Comparison of ENCODE assay signal across 23 cellular contexts in genomic region chr11:64542172-64543125, GRCh38. TPM values are rescaled to one million over a fixed set of nuclear protein-coding genes. Genes with fewer than 3 reads are reported as not detected.
DNase-seq lines count a peak whose midpoint lies in the region; ATAC-seq and TF ChIP-seq lines count a peak whose summit lies in the region.
"Had no signal": no experiment of that assay in that cellular context is flagged by ENCODE, and none has a peak within 500 bp of the region (broad histone marks: within the 10 kb centered on the region; RNA-seq: fewer than 3 reads in every experiment).

No MANE protein-coding gene starts in this region.

- ATAC-seq in natural killer cell treated with Interleukin-12 subunit alpha and Interleukin-12 subunit beta and Interleukin-15 and Interleukin-18, amount 100 ng/mL, for 72 hours = no peak
- no peak for ATAC-seq in natural killer cell

- H3K79me1 ChIP-seq in trophoblast cell (ENCODE audit: low read length) = peaks cover 12% of the 10 kb centered on the region

- H4K12ac ChIP-seq in trophoblast cell (ENCODE audit: low read depth, low read length) = no peak overlapping the region

- H3K14ac ChIP-seq in trophoblast cell (ENCODE audit: low read length) = no peak overlapping the region

- H3K4me3 ChIP-seq in epithelial cell of esophagus (ENCODE audit: low read length) (no peak overlapping the region), trophoblast cell (ENCODE audit: low read depth, low read length) (no peak overlapping the region)

- H4K8ac ChIP-seq in trophoblast cell (ENCODE audit: low read depth, low read length) = no peak overlapping the region

- H3K27ac ChIP-seq in trophoblast cell (ENCODE audit: low read depth, low read length) = peak overlapping the region; percentile 43
- H3K27ac ChIP-seq: 22Rv1, C4-2B had no signal

- no peak overlapping the region for H3K9ac ChIP-seq in trophoblast cell (ENCODE audit: low read length)

- no peak overlapping the region for H3K4me2 ChIP-seq in trophoblast cell (ENCODE audit: low read length)

- H3K18ac ChIP-seq in trophoblast cell (ENCODE audit: low read length) = no peak overlapping the region

- H3K4ac ChIP-seq in trophoblast cell (ENCODE audit: low read depth, low read length) = no peak overlapping the region

- no peak overlapping the region for H3K4me3 Mint-ChIP-seq in natural killer cell treated with Interleukin-12 subunit alpha and Interleukin-12 subunit beta and Interleukin-15 and Interleukin-18, amount 100 ng/mL, for 72 hours
- no peak overlapping the region for H3K4me3 Mint-ChIP-seq in natural killer cell
- H3K4me3 Mint-ChIP-seq in mesothelial cell of epicardium = no peak overlapping the region

- no peaks in the 10 kb centered on the region for H3K36me3 Mint-ChIP-seq in natural killer cell treated with Interleukin-12 subunit alpha and Interleukin-12 subunit beta and Interleukin-15 and Interleukin-18, amount 100 ng/mL, for 72 hours
- H3K36me3 Mint-ChIP-seq in natural killer cell = no peaks in the 10 kb centered on the region
- no peaks in the 10 kb centered on the region for H3K36me3 Mint-ChIP-seq in mesothelial cell of epicardium

- no peak overlapping the region for H2BK12ac ChIP-seq in trophoblast cell (ENCODE audit: low read length)

- H2AK5ac ChIP-seq in trophoblast cell (ENCODE audit: low read length) = no peak overlapping the region

- no peak for TF ChIP-seq CTCF in natural killer cell (IDR thresholded peaks at IDR 0.05)
- TF ChIP-seq CTCF in epithelial cell of esophagus (IDR thresholded peaks at IDR 0.05; ENCODE audit: insufficient read depth, low read depth, low read length, missing control alignments) = no peak
- no peak for TF ChIP-seq CTCF in mesothelial cell of epicardium (IDR thresholded peaks at IDR 0.05; ENCODE audit: unreplicated experiment)

- H3K9me3 Mint-ChIP-seq in natural killer cell treated with Interleukin-12 subunit alpha and Interleukin-12 subunit beta and Interleukin-15 and Interleukin-18, amount 100 ng/mL, for 72 hours = no peaks in the 10 kb centered on the region
- H3K9me3 Mint-ChIP-seq in natural killer cell (no peaks in the 10 kb centered on the region), mesothelial cell of epicardium (peaks cover 6% of the 10 kb centered on the region)

- H3K27me3 Mint-ChIP-seq in natural killer cell treated with Interleukin-12 subunit alpha and Interleukin-12 subunit beta and Interleukin-15 and Interleukin-18, amount 100 ng/mL, for 72 hours = peaks cover 4 to 10% of the 10 kb centered on the region in 2 donors
- H3K27me3 Mint-ChIP-seq in natural killer cell (ENCODE audit: low read depth in 2 of 2) (peaks cover 9 to 11% of the 10 kb centered on the region in 2 donors), mesothelial cell of epicardium (ENCODE audit: low read depth) (peaks cover 14% of the 10 kb centered on the region)

- peaks cover 7% of the 10 kb centered on the region for H3K9me3 ChIP-seq in trophoblast cell (ENCODE audit: insufficient read depth, low read depth, low read length)

- intact Hi-C loops in natural killer cell (cut with micrococcal nuclease) (no loop called here), head of caudate nucleus (cut with DNase I) (no loop called here)

- H3K23ac ChIP-seq in trophoblast cell (ENCODE audit: low read length) = no peak overlapping the region

- no CpG with 5 or more reads among the region's 35 CpGs for WGBS in trophoblast cell (ENCODE audit: extremely low coverage, insufficient coverage, insufficient read length)

- H4K91ac ChIP-seq in trophoblast cell (ENCODE audit: low read depth, low read length) = peak overlapping the region; percentile 63

- H3K79me2 ChIP-seq in trophoblast cell (ENCODE audit: control insufficient read depth, insufficient read depth, low read length, poor library complexity) = no peaks in the 10 kb centered on the region

- H2BK5ac ChIP-seq in trophoblast cell (ENCODE audit: low read depth, low read length, poor library complexity) = no peak overlapping the region

- H3K36me3 ChIP-seq in trophoblast cell (ENCODE audit: control insufficient read depth in 1 of 2, insufficient read depth in 2 of 2, low read length in 2 of 2) = no peaks in the 10 kb centered on the region

- no peaks in the 10 kb centered on the region for H3K4me1 ChIP-seq in trophoblast cell (ENCODE audit: control insufficient read depth in 1 of 2, insufficient read depth in 2 of 2, low read length in 2 of 2)

- DNase-seq in natural killer cell treated with Interleukin-12 subunit alpha and Interleukin-12 subunit beta and Interleukin-15 and Interleukin-18, amount 100 ng/mL, for 72 hours (ENCODE audit: low spot score) = peak; percentile 3
- no peak for DNase-seq in natural killer cell
- peak; percentile 94 for DNase-seq in epithelial cell of esophagus (ENCODE audit: low read depth)
- DNase-seq in trophoblast cell = peak; percentile 92 to 95
- DNase-seq in DMS153 treated with DMSO at 0.1 percent for 48 hours (lab: John Stamatoyannopoulos, UW; ENCODE audit: unreplicated experiment) = no peak
- DNase-seq in NCI-H510A (lab: John Stamatoyannopoulos, UW) = no peak
- no peak for DNase-seq in head of caudate nucleus
- no peak for DNase-seq in mesothelial cell of epicardium (ENCODE audit: low spot score in 2 of 2, unreplicated experiment in 2 of 2)
- DNase-seq: AML-193; DMS79 treated with DMSO at 0.1 percent for 48 hours; HCEC 1CT; Kasumi-1; MM.1S; NCI-H1092 treated with DMSO at 0.1 percent for 48 hours; NCI-H2081; NCI-H2171 treated with DMSO at 0.1 percent for 48 hours; NCI-H446; NK-92 treated with Interleukin-12 subunit alpha and Interleukin-12 subunit beta, amount 100 ng/mL, for 24 hours; OCI-M1; SHP77 treated with DMSO at 0.1 percent for 48 hours had no signal

- no peak overlapping the region for H2AFZ ChIP-seq in trophoblast cell (ENCODE audit: insufficient read depth, low read length, poor library complexity)

- H3K27ac Mint-ChIP-seq in natural killer cell treated with Interleukin-12 subunit alpha and Interleukin-12 subunit beta and Interleukin-15 and Interleukin-18, amount 100 ng/mL, for 72 hours = no peak overlapping the region
- no peak overlapping the region for H3K27ac Mint-ChIP-seq in natural killer cell
- no peak overlapping the region for H3K27ac Mint-ChIP-seq in mesothelial cell of epicardium

- peak overlapping the region; percentile 41 for H2BK120ac ChIP-seq in trophoblast cell (ENCODE audit: insufficient read depth, low read length, poor library complexity)

- H3K4me1 Mint-ChIP-seq in natural killer cell treated with Interleukin-12 subunit alpha and Interleukin-12 subunit beta and Interleukin-15 and Interleukin-18, amount 100 ng/mL, for 72 hours (ENCODE audit: low read depth in 2 of 2) = no peaks in the 10 kb centered on the region
- H3K4me1 Mint-ChIP-seq in natural killer cell (peaks cover 0 to 4% of the 10 kb centered on the region in 2 donors), mesothelial cell of epicardium (peaks cover 4% of the 10 kb centered on the region)

- no peaks in the 10 kb centered on the region for H3K27me3 ChIP-seq in trophoblast cell (ENCODE audit: insufficient read depth, low read length)

RNA-seq across cellular contexts. Expression of gene SLC22A11, which starts 13.3 kb away (rescaled TPM):
- total RNA-seq in natural killer cell treated with Interleukin-12 subunit alpha and Interleukin-12 subunit beta and Interleukin-15 and Interleukin-18, amount 100 ng/mL, for 72 hours = not detected
- not detected for total RNA-seq in natural killer cell
- 50.0 and 52.1 TPM in 2 replicates for polyA plus RNA-seq in trophoblast cell (2013)
- 0.09 to 0.13 TPM (median 0.09 TPM) in 3 replicates for total RNA-seq in mesothelial cell of epicardium

RNA-seq across cellular contexts. Expression of gene SLC22A12, which starts 48.6 kb away (rescaled TPM):
- total RNA-seq in natural killer cell treated with Interleukin-12 subunit alpha and Interleukin-12 subunit beta and Interleukin-15 and Interleukin-18, amount 100 ng/mL, for 72 hours = not detected
- total RNA-seq in natural killer cell (not detected), mesothelial cell of epicardium (not detected in 3 replicates)
- not detected in 2 replicates for polyA plus RNA-seq in trophoblast cell (2013)
- total RNA-seq: G401 had no signal

Comparison
In these comparisons a context has a peak if more than half of its experiments do, and no peak if none do; other contexts are left out.
1. DNase-seq: peak in natural killer cell treated with Interleukin-12 subunit alpha and Interleukin-12 subunit beta and Interleukin-15 and Interleukin-18, amount 100 ng/mL, for 72 hours (single experiment), epithelial cell of esophagus (single experiment) and trophoblast cell (2 of 2); none in natural killer cell (single experiment), DMS153 treated with DMSO at 0.1 percent for 48 hours (single experiment), NCI-H510A (single experiment), head of caudate nucleus (0 of 42) and mesothelial cell of epicardium (0 of 2).